8 cellular contexts compared by ENCODE assay signal in genomic region chr16:89329830-89330176, GRCh38.
A peak's percentile ranks its signal among the peaks of the same experiment; 100 is the strongest.
DNase-seq lines count a peak whose midpoint lies in the region; ATAC-seq and TF ChIP-seq lines count a peak whose summit lies in the region.
"Not testable (repeated sequence)": the region's sequence is repeated elsewhere in the genome, so short reads cannot be mapped to it uniquely, and the experiment has no call there.

No MANE protein-coding gene starts in this region.

- not testable (repeated sequence) for H3K27me3 Mint-ChIP-seq in activated CD4-positive, alpha-beta T cell treated with anti-CD3 and anti-CD28 coated beads for 36 hours; activated T-helper 2 cell treated with anti-CD3 and anti-CD28 coated beads, Interferon-gamma antibody, Interleukin-2, Interleukin-4, amounts not matched to agents 10 μg/mL and 5 μg/mL and 100 μg/mL, durations not matched to agents 14 hours and 24 hours and 36 hours (ENCODE audit: low read depth)
- H3K27me3 Mint-ChIP-seq in glutamatergic neuron (ENCODE audit: unreplicated experiment) = peaks cover 17% of the 10 kb centered on the region

- CTCF ChIA-PET in A673 (lab: Charles Lee); mammary epithelial cell (lab: Charles Lee; ENCODE audit: low non-redundant PET): not testable (repeated sequence)
- CTCF ChIA-PET in HCT116 (lab: Charles Lee) = interaction anchor here (1.5 kb wide), 1 partner anchor 10 kb away, joined by 3 read pairs; no protein-coding TSS in a partner anchor
- CTCF ChIA-PET in activated CD4-positive, alpha-beta T cell treated with anti-CD3 and anti-CD28 coated beads for 36 hours (lab: Charles Lee) = interaction anchor here (0.9 kb wide), 2 partner anchors 158 to 179 kb away, joined by 3 read pairs; no protein-coding TSS in a partner anchor

- H3K27ac Mint-ChIP-seq in activated CD4-positive, alpha-beta T cell treated with anti-CD3 and anti-CD28 coated beads for 36 hours = peak overlapping the region; percentile 63
- H3K27ac Mint-ChIP-seq in activated T-helper 2 cell treated with anti-CD3 and anti-CD28 coated beads, Interferon-gamma antibody, Interleukin-2, Interleukin-4, amounts not matched to agents 10 μg/mL and 5 μg/mL and 100 μg/mL, durations not matched to agents 14 hours and 24 hours and 36 hours = not testable (repeated sequence)
- H3K27ac Mint-ChIP-seq in glutamatergic neuron (ENCODE audit: unreplicated experiment) = peak overlapping the region; percentile 48

- H2AFZ ChIP-seq in HCT116 (ENCODE audit: low read depth, low read length, poor library complexity, severe bottlenecking); mammary epithelial cell (ENCODE audit: low read depth, low read length): not testable (repeated sequence)

- WGBS in mammary epithelial cell (ENCODE audit: low coverage, missing lambda C conversion rate) = 89% methylated on average over 4 of the region's 4 CpGs
- 96 to 97% methylated on average over 4 of the region's 4 CpGs for WGBS in sigmoid colon, 2 donors

- BruUV-seq in A673 (replicated peaks; lab: Mats Ljungman, UMichigan); HCT116 (replicated peaks; lab: Mats Ljungman, UMichigan); mammary epithelial cell (replicated peaks; lab: Mats Ljungman, UMichigan): not testable (repeated sequence)

- H3K27ac ChIP-seq in A673 (ENCODE audit: low read depth, low read length, poor library complexity, severe bottlenecking) (peak overlapping the region; percentile 40), HCT116 (ENCODE audit: low read depth, low read length) (peak overlapping the region; percentile 80), mammary epithelial cell (ENCODE audit: insufficient read depth, low read depth, low read length) (peak overlapping the region; percentile 25), sigmoid colon (peak overlapping the region in 3 of 4 donors; percentile 23 to 51 (median 46))

- not testable (repeated sequence) for H4K20me1 ChIP-seq in HCT116 (ENCODE audit: insufficient read depth); mammary epithelial cell (ENCODE audit: insufficient read depth, low read length)

- DNase-seq in A673 (ENCODE audit: low spot score); HCT116 (ENCODE audit: low read depth, low spot score); activated CD4-positive, alpha-beta T cell treated with anti-CD3 and anti-CD28 coated beads for 36 hours; activated T-helper 2 cell treated with anti-CD3 and anti-CD28 coated beads, Interferon-gamma antibody, Interleukin-2, Interleukin-4, amounts not matched to agents 10 μg/mL and 5 μg/mL and 100 μg/mL, durations not matched to agents 14 hours and 24 hours and 36 hours (ENCODE audit: low spot score); mammary epithelial cell; glutamatergic neuron; sigmoid colon: not testable (repeated sequence)
- DNase-seq in mucosa of descending colon = peak in 2 of 3 donors; percentile 11 to 14

- not testable (repeated sequence) for TF ChIP-seq RAD21 in HCT116 (IDR thresholded peaks at IDR 0.05; ENCODE audit: low read depth)

- dilution Hi-C loops in mammary epithelial cell (cut with HindIII; ENCODE audit: low sequenced_read_pairs) = not testable (repeated sequence)

- not testable (repeated sequence) for ATAC-seq in HCT116; activated CD4-positive, alpha-beta T cell treated with anti-CD3 and anti-CD28 coated beads for 36 hours; mucosa of descending colon

- H3K9me2 ChIP-seq in HCT116 (ENCODE audit: insufficient read depth) = not testable (repeated sequence)

- H3K79me2 ChIP-seq in HCT116 (ENCODE audit: insufficient read depth, low read length) (peaks cover 100% of the 10 kb centered on the region), mammary epithelial cell (ENCODE audit: insufficient read depth, low read length) (peaks cover 98% of the 10 kb centered on the region)

- not testable (repeated sequence) for TF ChIP-seq POLR2A in HCT116 (IDR thresholded peaks at IDR 0.05; ENCODE audit: borderline replicate concordance, extremely low read depth, insufficient read depth, insufficient read length); sigmoid colon (IDR thresholded peaks at IDR 0.05)

- not testable (repeated sequence) for H3K4me3 ChIP-seq in A673 (ENCODE audit: low read depth, low read length, poor library complexity, severe bottlenecking); mammary epithelial cell (replicated peaks in 1 of 3; ENCODE audit: insufficient read depth in 1 of 3, low read depth in 2 of 3, low read length in 3 of 3); mucosa of descending colon; sigmoid colon
- peak overlapping the region; percentile 15 to 47 for H3K4me3 ChIP-seq in HCT116 (replicated peaks in 1 of 2; ENCODE audit: low read depth in 1 of 2, low read length in 2 of 2)

- not testable (repeated sequence) for H3K36me3 ChIP-seq in A673 (ENCODE audit: insufficient read depth, low read length, poor library complexity, severe bottlenecking); HCT116 (ENCODE audit: control insufficient read depth in 1 of 2, insufficient read depth in 2 of 2, low read length in 2 of 2); mammary epithelial cell (ENCODE audit: insufficient read depth, low read length); mucosa of descending colon (ENCODE audit: low read depth); sigmoid colon

- H3K9me3 Mint-ChIP-seq in activated CD4-positive, alpha-beta T cell treated with anti-CD3 and anti-CD28 coated beads for 36 hours (ENCODE audit: low read depth); activated T-helper 2 cell treated with anti-CD3 and anti-CD28 coated beads, Interferon-gamma antibody, Interleukin-2, Interleukin-4, amounts not matched to agents 10 μg/mL and 5 μg/mL and 100 μg/mL, durations not matched to agents 14 hours and 24 hours and 36 hours: not testable (repeated sequence)
- H3K9me3 Mint-ChIP-seq in glutamatergic neuron (ENCODE audit: unreplicated experiment) = peaks cover 29% of the 10 kb centered on the region

- not testable (repeated sequence) for H3K4me3 Mint-ChIP-seq in activated CD4-positive, alpha-beta T cell treated with anti-CD3 and anti-CD28 coated beads for 36 hours; glutamatergic neuron (ENCODE audit: unreplicated experiment)
- H3K4me3 Mint-ChIP-seq in activated T-helper 2 cell treated with anti-CD3 and anti-CD28 coated beads, Interferon-gamma antibody, Interleukin-2, Interleukin-4, amounts not matched to agents 10 μg/mL and 5 μg/mL and 100 μg/mL, durations not matched to agents 14 hours and 24 hours and 36 hours (ENCODE audit: low read depth) = peak overlapping the region; percentile 26

- H3K27me3 ChIP-seq in A673 (replicated peaks; ENCODE audit: insufficient read depth, low read depth, low read length, poor library complexity); HCT116 (ENCODE audit: insufficient read depth, low read length); mammary epithelial cell (ENCODE audit: insufficient read depth, low read length); sigmoid colon: not testable (repeated sequence)

- peaks cover 19% of the 10 kb centered on the region for H3K36me3 Mint-ChIP-seq in activated CD4-positive, alpha-beta T cell treated with anti-CD3 and anti-CD28 coated beads for 36 hours (ENCODE audit: low read depth)
- H3K36me3 Mint-ChIP-seq in activated T-helper 2 cell treated with anti-CD3 and anti-CD28 coated beads, Interferon-gamma antibody, Interleukin-2, Interleukin-4, amounts not matched to agents 10 μg/mL and 5 μg/mL and 100 μg/mL, durations not matched to agents 14 hours and 24 hours and 36 hours (ENCODE audit: low read depth) = peaks cover 15% of the 10 kb centered on the region
- H3K36me3 Mint-ChIP-seq in glutamatergic neuron (ENCODE audit: unreplicated experiment) = not testable (repeated sequence)

- in situ Hi-C loops in mammary epithelial cell (cut with MboI; ENCODE audit: low sequenced_read_pairs in 2 of 2) = not testable (repeated sequence)

- H3K4me1 ChIP-seq in A673 (ENCODE audit: insufficient read depth, low read length, poor library complexity, severe bottlenecking) (peaks cover 76% of the 10 kb centered on the region), HCT116 (ENCODE audit: control insufficient read depth in 1 of 2, insufficient read depth in 2 of 2, low read length in 2 of 2) (peaks cover 96 to 98% of the 10 kb centered on the region in 2 experiments), mammary epithelial cell (ENCODE audit: insufficient read depth, low read length) (peaks cover 67% of the 10 kb centered on the region), mucosa of descending colon (ENCODE audit: low read depth) (peaks cover 28% of the 10 kb centered on the region), sigmoid colon (peaks cover 0 to 67% (median 62%) of the 10 kb centered on the region in 4 donors)

- TF ChIP-seq CTCF in A673 (conservative IDR thresholded peaks at IDR 0.05; ENCODE audit: low read depth, low read length); HCT116 (IDR thresholded peaks at IDR 0.05 in 2 of 3, conservative IDR thresholded peaks at IDR 0.05 in 1 of 3; ENCODE audit: borderline replicate concordance in 1 of 3, insufficient read depth in 1 of 3, low read depth in 2 of 3, low read length in 2 of 3); mammary epithelial cell (conservative IDR thresholded peaks at IDR 0.05 in 1 of 2, IDR thresholded peaks at IDR 0.05 in 1 of 2; ENCODE audit: extremely low read depth in 1 of 2, insufficient read depth in 1 of 2, low read depth in 1 of 2, low read length in 2 of 2); glutamatergic neuron (IDR thresholded peaks at IDR 0.05; ENCODE audit: partially characterized antibody, unreplicated experiment); mucosa of descending colon (IDR thresholded peaks at IDR 0.05); sigmoid colon (IDR thresholded peaks at IDR 0.05): not testable (repeated sequence)

- peaks cover 88% of the 10 kb centered on the region for H3K4me1 Mint-ChIP-seq in activated CD4-positive, alpha-beta T cell treated with anti-CD3 and anti-CD28 coated beads for 36 hours
- H3K4me1 Mint-ChIP-seq in activated T-helper 2 cell treated with anti-CD3 and anti-CD28 coated beads, Interferon-gamma antibody, Interleukin-2, Interleukin-4, amounts not matched to agents 10 μg/mL and 5 μg/mL and 100 μg/mL, durations not matched to agents 14 hours and 24 hours and 36 hours (ENCODE audit: low read depth) = peaks cover 77% of the 10 kb centered on the region
- H3K4me1 Mint-ChIP-seq in glutamatergic neuron (ENCODE audit: low read depth, unreplicated experiment) = peaks cover 52% of the 10 kb centered on the region

- peak overlapping the region; percentile 43 for H3K9ac ChIP-seq in HCT116 (ENCODE audit: low read length)
- not testable (repeated sequence) for H3K9ac ChIP-seq in mammary epithelial cell (ENCODE audit: insufficient read depth, low read length)

- RAD21 ChIA-PET in HCT116 (lab: Charles Lee; ENCODE audit: low non-redundant PET in 1 of 2, low total read pairs in 2 of 2, uncharacterized antibody in 2 of 2, unreplicated experiment in 2 of 2) = interaction anchor here in 1 of 2 experiments (0.6 kb wide), 1 partner anchor 36 kb away, joined by 3 read pairs; no protein-coding TSS in a partner anchor

- POLR2A ChIA-PET in A673 (lab: Charles Lee; ENCODE audit: low non-redundant PET); activated CD4-positive, alpha-beta T cell treated with anti-CD3 and anti-CD28 coated beads for 36 hours (lab: Charles Lee): not testable (repeated sequence)
- POLR2A ChIA-PET in HCT116 (lab: Charles Lee) = interaction anchor here (0.9 to 1.6 kb wide), 2 partner anchors 9 to 229 kb away, joined by 3 to 5 read pairs; no protein-coding TSS in a partner anchor

- not testable (repeated sequence) for TF ChIP-seq EP300 in sigmoid colon (IDR thresholded peaks at IDR 0.05)

- intact Hi-C loops in A673 (cut with micrococcal nuclease; ENCODE audit: unreplicated experiment) (loop anchor here (5.0 kb wide), 2 partner anchors 162 to 177 kb away; partner anchors contain the start of genes ANKRD11 and SPG7), HCT116 (cut with micrococcal nuclease) (loop anchor here (1.0 to 10.0 kb wide), 4 partner anchors 85 to 227 kb away; partner anchors contain the start of gene SPG7), mammary epithelial cell (cut with micrococcal nuclease) (loop anchor here (1.0 to 5.0 kb wide), 2 partner anchors 172 to 227 kb away; no protein-coding TSS in a partner anchor), sigmoid colon (cut with DNase I) (loop anchor here (1.0 to 5.0 kb wide), 2 partner anchors 41 to 157 kb away; no protein-coding TSS in a partner anchor)
- intact Hi-C loops in activated CD4-positive, alpha-beta T cell treated with anti-CD3 and anti-CD28 coated beads for 36 hours (cut with DNase I, micrococcal nuclease) = loop anchor here (1.0 to 5.0 kb wide), 4 partner anchors 77 to 177 kb away; partner anchors contain the start of gene SPG7 (in 1 of the 2)
- intact Hi-C loops in activated T-helper 2 cell treated with anti-CD3 and anti-CD28 coated beads, Interferon-gamma antibody, Interleukin-2, Interleukin-4, amounts not matched to agents 10 μg/mL and 5 μg/mL and 100 μg/mL, durations not matched to agents 14 hours and 24 hours and 36 hours (cut with micrococcal nuclease) = loop anchor here (10.0 kb wide), 1 partner anchor 235 kb away; the partner anchor contains the start of gene RPL13
- intact Hi-C loops in mucosa of descending colon (cut with DNase I, micrococcal nuclease) = not testable (repeated sequence)

- H3K4me2 ChIP-seq in HCT116 (ENCODE audit: low read length) (peak overlapping the region; percentile 89), mammary epithelial cell (ENCODE audit: insufficient read depth, low read depth, low read length) (peak overlapping the region; percentile 50)

- not testable (repeated sequence) for H3K9me3 ChIP-seq in A673 (ENCODE audit: low read depth, low read length, poor library complexity, severe bottlenecking); HCT116 (ENCODE audit: control insufficient read depth in 1 of 2, insufficient read depth in 1 of 2, low read depth in 1 of 2, low read length in 2 of 2); mammary epithelial cell (replicated peaks; ENCODE audit: insufficient read depth, low read length); mucosa of descending colon; sigmoid colon

Comparison
In these comparisons a context has a peak if more than half of its experiments do, and no peak if none do; other contexts are left out.
1. H3K27ac ChIP-seq: peak in every context shown above with its lines; median percentile 80 in HCT116; 46 in sigmoid colon; 40 in A673; 25 in mammary epithelial cell.